ENCODE assay signal across 18 cellular contexts in the genomic region with DNA sequence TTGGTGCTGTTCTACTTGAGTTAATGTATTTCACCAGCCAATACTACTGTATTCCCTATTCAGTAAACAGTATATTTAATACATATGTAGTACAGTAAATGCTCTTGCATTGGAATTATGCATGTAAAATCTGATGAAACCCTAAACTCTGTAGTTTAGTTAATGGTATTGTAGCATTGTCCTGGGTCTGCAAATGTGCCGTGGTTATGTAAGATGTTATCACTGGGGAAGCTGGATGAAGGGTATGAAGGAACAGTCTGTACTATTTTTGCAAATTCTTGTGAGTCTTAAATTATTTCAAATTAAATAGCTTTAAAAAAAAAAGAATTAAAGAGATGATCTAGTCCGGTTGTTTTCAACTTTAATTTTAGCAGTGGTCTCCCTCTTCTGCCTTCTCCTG.
DNase-seq lines count a peak whose midpoint lies in the region; ATAC-seq and TF ChIP-seq lines count a peak whose summit lies in the region.
"Had no signal": no experiment of that assay in that cellular context is flagged by ENCODE, and none has a peak within 500 bp of the region (broad histone marks: within the 10 kb centered on the region; RNA-seq: fewer than 3 reads in every experiment).

No MANE protein-coding gene starts in this region.

- H3K79me2 ChIP-seq in MM.1S (ENCODE audit: low read length), result no peaks in the 10 kb centered on the region

- no peak for DNase-seq in activated T-cell treated with anti-CD3 and anti-CD28 coated beads, Interleukin-2, amount 50 U/mL, for 24 hours
- no peak for DNase-seq in activated T-cell treated with anti-CD3 and anti-CD28 coated beads, Interleukin-2, amount 50 U/mL, for 4 hours
- DNase-seq in mesenchymal stem cell (no peak), MM.1S (no peak)
- DNase-seq: ACHN, AML-193, Caco-2, DMS153, KBM-7, NCI-H1048, NCI-H1436 treated with DMSO at 0.1 percent for 48 hours, NCI-H2081, NCI-H748 treated with DMSO at 0.1 percent for 48 hours had no signal

- peak overlapping the region; percentile 79 for H3K27ac Mint-ChIP-seq in activated T-cell treated with anti-CD3 and anti-CD28 coated beads, Interleukin-2, amount 50 U/mL, for 24 hours
- H3K27ac Mint-ChIP-seq: CD14-positive monocyte had no signal

- H2AFZ ChIP-seq in mesenchymal stem cell (ENCODE audit: low read depth, low read length) (no peak overlapping the region), MM.1S (ENCODE audit: low read length) (no peak overlapping the region)

- H3K18ac ChIP-seq in mesenchymal stem cell (ENCODE audit: low read depth in 1 of 2, low read length in 2 of 2), result no peak overlapping the region

- POLR2A ChIA-PET in HEK293 (lab: Yijun Ruan, JAX), result no interaction called here

- H3K4me3 ChIP-seq in HEK293 (ENCODE audit: low read depth, low read length) (no peak overlapping the region), mesenchymal stem cell (ENCODE audit: insufficient read depth in 1 of 2, low read depth in 1 of 2, low read length in 2 of 2) (no peak overlapping the region), MM.1S (ENCODE audit: low read length) (no peak overlapping the region)

- no peak overlapping the region for H2BK15ac ChIP-seq in mesenchymal stem cell (ENCODE audit: low read depth, poor library complexity, severe bottlenecking)

- H3K4me1 ChIP-seq in HEK293 (ENCODE audit: control insufficient read depth, insufficient read depth, low read length), result no peaks in the 10 kb centered on the region
- peaks cover 5% of the 10 kb centered on the region for H3K4me1 ChIP-seq in mesenchymal stem cell (ENCODE audit: control insufficient read depth, insufficient read depth, low read depth, low read length)
- no peaks in the 10 kb centered on the region for H3K4me1 ChIP-seq in MM.1S (ENCODE audit: low read length)
- H3K4me1 ChIP-seq: Caco-2 had no signal

- H3K79me1 ChIP-seq in mesenchymal stem cell (replicated peaks; ENCODE audit: low read length, poor library complexity, severe bottlenecking), result peaks cover 15% of the 10 kb centered on the region

- no peak overlapping the region for H2BK120ac ChIP-seq in mesenchymal stem cell (ENCODE audit: low read depth, low read length)

- no peak overlapping the region for H2BK5ac ChIP-seq in mesenchymal stem cell (ENCODE audit: low read depth, low read length, poor library complexity, severe bottlenecking)

- H3K23ac ChIP-seq in mesenchymal stem cell (ENCODE audit: low read length in 2 of 2), result no peak overlapping the region

- no peaks in the 10 kb centered on the region for H3K9me3 Mint-ChIP-seq in activated T-cell treated with anti-CD3 and anti-CD28 coated beads, Interleukin-2, amount 50 U/mL, for 24 hours
- no peaks in the 10 kb centered on the region for H3K9me3 Mint-ChIP-seq in activated T-cell treated with anti-CD3 and anti-CD28 coated beads, Interleukin-2, amount 50 U/mL, for 4 hours

- H3K9ac ChIP-seq in mesenchymal stem cell (ENCODE audit: low read length), result no peak overlapping the region
- H3K9ac ChIP-seq in MM.1S (ENCODE audit: low read length), result no peak overlapping the region

- no peak overlapping the region for H2AK5ac ChIP-seq in mesenchymal stem cell (ENCODE audit: low read length, severe bottlenecking)

- no peaks in the 10 kb centered on the region for H3K9me2 ChIP-seq in MM.1S (replicated peaks; ENCODE audit: insufficient read depth, low read length)

- ATAC-seq in activated T-cell treated with anti-CD3 and anti-CD28 coated beads, Interleukin-2, amount 50 U/mL, for 4 hours, result no peak
- ATAC-seq in SK-N-SH treated with all-trans-retinoic acid at 6 μM for 48 hours (peak; percentile 5; the same call in 2 of the 3 replicates), GM21367 (IDR thresholded peaks at IDR 0.05; ENCODE audit: unreplicated experiment) (no peak)

- no peaks in the 10 kb centered on the region for H4K20me1 ChIP-seq in MM.1S (ENCODE audit: insufficient read depth, low read length)

- H4K91ac ChIP-seq in mesenchymal stem cell (ENCODE audit: low read length), result no peak overlapping the region

- peaks cover 69% of the 10 kb centered on the region for H3K4me1 Mint-ChIP-seq in activated T-cell treated with anti-CD3 and anti-CD28 coated beads, Interleukin-2, amount 50 U/mL, for 24 hours (ENCODE audit: low read depth)
- peaks cover 48% of the 10 kb centered on the region for H3K4me1 Mint-ChIP-seq in activated T-cell treated with anti-CD3 and anti-CD28 coated beads, Interleukin-2, amount 50 U/mL, for 4 hours (ENCODE audit: low read depth)

- H3K27me3 Mint-ChIP-seq in activated T-cell treated with anti-CD3 and anti-CD28 coated beads, Interleukin-2, amount 50 U/mL, for 24 hours, result no peaks in the 10 kb centered on the region
- no peaks in the 10 kb centered on the region for H3K27me3 Mint-ChIP-seq in activated T-cell treated with anti-CD3 and anti-CD28 coated beads, Interleukin-2, amount 50 U/mL, for 4 hours (ENCODE audit: low read depth)

- no peak overlapping the region for H3K4me2 ChIP-seq in mesenchymal stem cell (ENCODE audit: low read length, poor library complexity, severe bottlenecking)
- no peak overlapping the region for H3K4me2 ChIP-seq in MM.1S (ENCODE audit: low read depth, low read length)

- 100% methylated on average over 2 of the region's 2 CpGs for WGBS in mesenchymal stem cell

- H3K9me3 ChIP-seq in HEK293 (ENCODE audit: control insufficient read depth, insufficient read depth, low read depth, low read length), result no peaks in the 10 kb centered on the region
- no peaks in the 10 kb centered on the region for H3K9me3 ChIP-seq in mesenchymal stem cell (ENCODE audit: control insufficient read depth, low read length)
- no peaks in the 10 kb centered on the region for H3K9me3 ChIP-seq in MM.1S (replicated peaks; ENCODE audit: insufficient read depth, low read length)
- H3K9me3 ChIP-seq: Caco-2 had no signal

- H3K14ac ChIP-seq in mesenchymal stem cell (ENCODE audit: low read length in 2 of 2), result no peak overlapping the region

- H3F3A ChIP-seq in MM.1S (ENCODE audit: insufficient read depth, low read length), result no peaks in the 10 kb centered on the region

- H2BK12ac ChIP-seq in mesenchymal stem cell (ENCODE audit: low read length in 2 of 2), result no peak overlapping the region

- H3K36me3 ChIP-seq in HEK293 (ENCODE audit: control insufficient read depth in 2 of 2, insufficient read depth in 1 of 2, low read length in 2 of 2) (no peaks in the 10 kb centered on the region), mesenchymal stem cell (ENCODE audit: control insufficient read depth in 1 of 2, insufficient read depth in 2 of 2, low read depth in 1 of 2, low read length in 2 of 2) (peaks cover 3 to 5% of the 10 kb centered on the region in 2 experiments), MM.1S (replicated peaks; ENCODE audit: insufficient read depth, low read length) (no peaks in the 10 kb centered on the region)

- H3K27ac ChIP-seq in HEK293 (ENCODE audit: extremely low read depth, low read depth, low read length) (no peak overlapping the region), mesenchymal stem cell (ENCODE audit: low read length, poor library complexity, severe bottlenecking) (peak overlapping the region; percentile 14), MM.1S (ENCODE audit: low read length) (no peak overlapping the region)
- H3K27ac ChIP-seq: RWPE1 had no signal

- H4K8ac ChIP-seq in mesenchymal stem cell (ENCODE audit: low read length), result no peak overlapping the region

- CTCF ChIA-PET in HEK293 (lab: Yijun Ruan, JAX), result interaction anchor here (0.9 kb wide), 1 partner anchor 16 kb away, joined by 4 read pairs; no protein-coding TSS in a partner anchor

- H3K36me3 Mint-ChIP-seq in activated T-cell treated with anti-CD3 and anti-CD28 coated beads, Interleukin-2, amount 50 U/mL, for 24 hours (ENCODE audit: low read depth), result peaks cover 42% of the 10 kb centered on the region
- peaks cover 7% of the 10 kb centered on the region for H3K36me3 Mint-ChIP-seq in activated T-cell treated with anti-CD3 and anti-CD28 coated beads, Interleukin-2, amount 50 U/mL, for 4 hours (ENCODE audit: insufficient read depth)

- no peaks in the 10 kb centered on the region for H3K27me3 ChIP-seq in mesenchymal stem cell (ENCODE audit: control insufficient read depth in 1 of 2, insufficient read depth in 1 of 2, low read length in 2 of 2)
- H3K27me3 ChIP-seq in MM.1S (replicated peaks; ENCODE audit: insufficient read depth, low read length), result no peaks in the 10 kb centered on the region

- H3K4me3 Mint-ChIP-seq in activated T-cell treated with anti-CD3 and anti-CD28 coated beads, Interleukin-2, amount 50 U/mL, for 24 hours, result no peak overlapping the region
- no peak overlapping the region for H3K4me3 Mint-ChIP-seq in activated T-cell treated with anti-CD3 and anti-CD28 coated beads, Interleukin-2, amount 50 U/mL, for 4 hours
- H3K4me3 Mint-ChIP-seq: CD14-positive monocyte had no signal

- no peak overlapping the region for H3K4ac ChIP-seq in mesenchymal stem cell (ENCODE audit: low read depth in 1 of 2, low read length in 2 of 2)

- TF ChIP-seq CTCF in HEK293 (tag by site-specific recombination; IDR thresholded peaks at IDR 0.05), result no peak
- TF ChIP-seq CTCF in MM.1S (IDR thresholded peaks at IDR 0.05; ENCODE audit: low read length), result no peak

TF ChIP-seq in HEK293, 187 proteins besides CTCF, POLR2A, EP300 and RAD21:
- TF ChIP-seq ZNF529 (tag by site-specific recombination; IDR thresholded peaks at IDR 0.05; ENCODE audit: insufficient replicate concordance) (peak; percentile 92), ZNF169 (tag by site-specific recombination; IDR thresholded peaks at IDR 0.05) (no peak), BCL11B (tag by site-specific recombination; IDR thresholded peaks at IDR 0.05; ENCODE audit: low read depth) (no peak), ZFP3 (tag by site-specific recombination; IDR thresholded peaks at IDR 0.05; ENCODE audit: low read depth) (no peak)
TF ChIP-seq in HEK293: peak in this region for 1.

TF ChIP-seq in SK-N-SH treated with all-trans-retinoic acid at 6 μM for 48 hours, 23 proteins besides CTCF, POLR2A, EP300 and RAD21:
- TF ChIP-seq ZFP3 (CRISPR knock-in tag; IDR thresholded peaks at IDR 0.05) (no peak), CSDC2 (CRISPR knock-in tag; IDR thresholded peaks at IDR 0.05) (no peak), TOX (CRISPR knock-in tag; IDR thresholded peaks at IDR 0.05; ENCODE audit: borderline replicate concordance) (no peak), ZNF565 (CRISPR knock-in tag; conservative IDR thresholded peaks at IDR 0.05; ENCODE audit: low read depth) (no peak), GLIS3 (CRISPR knock-in tag; IDR thresholded peaks at IDR 0.05) (no peak)
